Comparison of ENCODE assay signal across 15 cellular contexts in the genomic region with DNA sequence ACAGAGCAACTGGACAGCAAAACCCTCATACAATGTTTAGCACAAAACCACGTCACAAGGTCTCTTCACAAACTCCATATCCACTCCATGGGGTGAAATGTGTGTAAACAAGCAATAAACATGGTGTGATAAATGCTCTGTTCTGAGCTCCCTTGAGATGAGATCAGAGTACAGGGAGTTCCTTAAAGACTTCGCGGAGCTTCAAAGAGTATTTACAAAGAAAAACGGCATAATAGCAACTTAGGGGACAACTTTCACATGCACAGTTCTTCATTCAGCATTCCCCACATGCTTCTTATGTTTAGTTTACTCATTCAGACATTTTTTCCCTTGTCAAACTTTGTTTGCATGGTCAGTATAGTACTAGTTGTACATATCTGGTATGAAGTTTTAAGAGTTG. TPM values are rescaled to one million over a fixed set of nuclear protein-coding genes. Genes with fewer than 3 reads are reported as not detected.
DNase-seq lines count a peak whose midpoint lies in the region; ATAC-seq and TF ChIP-seq lines count a peak whose summit lies in the region.
"Had no signal": no experiment of that assay in that cellular context is flagged by ENCODE, and none has a peak within 500 bp of the region (broad histone marks: within the 10 kb centered on the region; RNA-seq: fewer than 3 reads in every experiment).

No MANE protein-coding gene starts in this region.

- H3K27ac ChIP-seq in OCI-LY7 (ENCODE audit: low read depth, low read length, poor library complexity, severe bottlenecking) (no peak overlapping the region), neural progenitor cell (no peak overlapping the region), transverse colon (peak overlapping the region in 3 of 4 donors; percentile 30 to 48 (median 42)), endodermal cell (ENCODE audit: low read depth, low read length) (no peak overlapping the region), colonic mucosa (no peak overlapping the region)

- in situ Hi-C loops in transverse colon (cut with MboI; ENCODE audit: low pct_ligation_motif_present in 1 of 4, low pct_unique_long_range_greater_than_20kb in 1 of 4, low sequenced_read_pairs in 3 of 4) = no loop called here

- BruUV-seq in OCI-LY7 (replicated peaks; lab: Mats Ljungman, UMichigan) = no TSS peak

- CTCF ChIA-PET in OCI-LY7 (lab: Charles Lee; ENCODE audit: unreplicated experiment) = no interaction called here

- no peak overlapping the region for H3K4me3 ChIP-seq in OCI-LY7 (ENCODE audit: low read depth, low read length, poor library complexity, severe bottlenecking)
- H3K4me3 ChIP-seq in neural progenitor cell = no peak overlapping the region
- no peak overlapping the region for H3K4me3 ChIP-seq in transverse colon
- H3K4me3 ChIP-seq in endodermal cell (ENCODE audit: low read length) = no peak overlapping the region
- H3K4me3 ChIP-seq in colonic mucosa = no peak overlapping the region
- H3K4me3 ChIP-seq: Peyer's patch had no signal

- H3K9ac ChIP-seq in neural progenitor cell (no peak overlapping the region), endodermal cell (ENCODE audit: extremely low read depth, low read length, poor library complexity, severe bottlenecking) (no peak overlapping the region), colonic mucosa (ENCODE audit: low read depth in 2 of 2, low read length in 2 of 2) (peak overlapping the region in 1 of 2 donors; percentile 34)

- H2AFZ ChIP-seq in OCI-LY7 (ENCODE audit: low read length) = 0 out of 2 replicates have a peak overlapping the region, but pooled peaks have one; percentile 12
- H2AFZ ChIP-seq in neural progenitor cell (replicated peaks) = peak overlapping the region; percentile 32

- H3K9me3 Mint-ChIP-seq in neural progenitor cell (no peaks in the 10 kb centered on the region), endodermal cell (no peaks in the 10 kb centered on the region)
- H3K9me3 Mint-ChIP-seq: CD8-positive, alpha-beta T cell had no signal

- intact Hi-C loops in OCI-LY7 (cut with micrococcal nuclease; ENCODE audit: unreplicated experiment) (no loop called here), transverse colon (cut with DNase I; ENCODE audit: low total_unique reads) (no loop called here), colonic mucosa (cut with DNase I) (no loop called here)

- no peaks in the 10 kb centered on the region for H3K27me3 Mint-ChIP-seq in neural progenitor cell (ENCODE audit: insufficient read depth, low read depth)
- no peaks in the 10 kb centered on the region for H3K27me3 Mint-ChIP-seq in endodermal cell (ENCODE audit: insufficient read depth)

- POLR2A ChIA-PET in OCI-LY7 (lab: Charles Lee) = no interaction called here

- no peaks in the 10 kb centered on the region for H3K27me3 ChIP-seq in neural progenitor cell
- no peaks in the 10 kb centered on the region for H3K27me3 ChIP-seq in transverse colon
- no peaks in the 10 kb centered on the region for H3K27me3 ChIP-seq in endodermal cell (ENCODE audit: control insufficient read depth, insufficient read depth, low read length, poor library complexity, severe bottlenecking)
- no peaks in the 10 kb centered on the region for H3K27me3 ChIP-seq in colonic mucosa
- H3K27me3 ChIP-seq: Peyer's patch had no signal

- H3F3A ChIP-seq in neural progenitor cell (ENCODE audit: low read depth) = no peaks in the 10 kb centered on the region

- DNase-seq in OCI-LY7 (ENCODE audit: low spot score) (no peak), fibroblast of peridontal ligament (ENCODE audit: extremely low read depth) (peak; percentile 8), neural progenitor cell (ENCODE audit: low spot score) (no peak), transverse colon (no peak), endodermal cell (no peak), colonic mucosa (no peak)
- DNase-seq: CD8-positive, alpha-beta T cell; Kasumi-1; MV-4-11; NCI-H1436; NCI-H2081; NCI-H510A treated with DMSO at 0.1 percent for 48 hours; Peyer's patch; Right ventricle myocardium superior had no signal

- H4K20me1 ChIP-seq in OCI-LY7 (ENCODE audit: insufficient read depth, low read length) (no peaks in the 10 kb centered on the region), neural progenitor cell (ENCODE audit: low read depth) (no peaks in the 10 kb centered on the region)

- H3K9me2 ChIP-seq in OCI-LY7 (ENCODE audit: insufficient read depth, low read length) = no peaks in the 10 kb centered on the region

- TF ChIP-seq EP300 in transverse colon (IDR thresholded peaks at IDR 0.05; ENCODE audit: low read depth) = no peak

- TF ChIP-seq CTCF in OCI-LY7 (conservative IDR thresholded peaks at IDR 0.05; ENCODE audit: low read length) (no peak), neural progenitor cell (IDR thresholded peaks at IDR 0.05) (no peak), transverse colon (IDR thresholded peaks at IDR 0.05) (no peak), endodermal cell (conservative IDR thresholded peaks at IDR 0.05) (no peak), colonic mucosa (IDR thresholded peaks at IDR 0.05) (no peak)

- H3K4me1 Mint-ChIP-seq in neural progenitor cell (peaks cover 14% of the 10 kb centered on the region), endodermal cell (peaks cover 7% of the 10 kb centered on the region)

- 24 to 45% methylated on average over 4 of the region's 4 CpGs for WGBS in transverse colon (ENCODE audit: low coverage in 1 of 2), 2 donors
- WGBS in endodermal cell (ENCODE audit: insufficient coverage in 1 of 2, insufficient read length in 1 of 2), 2 experiments = 58 to 71% methylated on average over 3 to 4 of the region's 4 CpGs

- no peaks in the 10 kb centered on the region for H3K79me2 ChIP-seq in OCI-LY7 (ENCODE audit: insufficient read depth, low read depth, low read length)
- no peaks in the 10 kb centered on the region for H3K79me2 ChIP-seq in neural progenitor cell (ENCODE audit: low read depth)

- H3K4me3 Mint-ChIP-seq in neural progenitor cell = no peak overlapping the region
- no peak overlapping the region for H3K4me3 Mint-ChIP-seq in endodermal cell
- H3K4me3 Mint-ChIP-seq: CD8-positive, alpha-beta T cell had no signal

- TF ChIP-seq POLR2A in transverse colon (IDR thresholded peaks at IDR 0.05) = no peak

- ATAC-seq in HG03280 (IDR thresholded peaks at IDR 0.05; ENCODE audit: unreplicated experiment) = no peak
- ATAC-seq: CD8-positive, alpha-beta T cell had no signal

- H3K4me1 ChIP-seq in OCI-LY7 (ENCODE audit: insufficient read depth, low read length, poor library complexity, severe bottlenecking) = peaks cover 19% of the 10 kb centered on the region
- no peaks in the 10 kb centered on the region for H3K4me1 ChIP-seq in neural progenitor cell
- peaks cover 0 to 18% (median 5%) of the 10 kb centered on the region in 4 donors for H3K4me1 ChIP-seq in transverse colon
- H3K4me1 ChIP-seq in endodermal cell (ENCODE audit: control insufficient read depth, insufficient read depth, low read length) = no peaks in the 10 kb centered on the region
- H3K4me1 ChIP-seq in colonic mucosa = no peaks in the 10 kb centered on the region
- H3K4me1 ChIP-seq: Peyer's patch had no signal

- H3K36me3 Mint-ChIP-seq in neural progenitor cell = no peaks in the 10 kb centered on the region
- H3K36me3 Mint-ChIP-seq in endodermal cell (ENCODE audit: low read depth) = no peaks in the 10 kb centered on the region
- H3K36me3 Mint-ChIP-seq: CD8-positive, alpha-beta T cell had no signal

- H3K4me2 ChIP-seq in OCI-LY7 (ENCODE audit: low read length) (no peak overlapping the region), neural progenitor cell (no peak overlapping the region)

- H3K36me3 ChIP-seq in OCI-LY7 (ENCODE audit: insufficient read depth, low read length) (no peaks in the 10 kb centered on the region), neural progenitor cell (no peaks in the 10 kb centered on the region), transverse colon (no peaks in the 10 kb centered on the region), endodermal cell (ENCODE audit: control insufficient read depth, insufficient read depth, low read length) (no peaks in the 10 kb centered on the region), colonic mucosa (no peaks in the 10 kb centered on the region)
- H3K36me3 ChIP-seq: Peyer's patch had no signal

- H3K27ac Mint-ChIP-seq in neural progenitor cell (no peak overlapping the region), endodermal cell (no peak overlapping the region)
- H3K27ac Mint-ChIP-seq: CD8-positive, alpha-beta T cell had no signal

- no peaks in the 10 kb centered on the region for H3K9me3 ChIP-seq in OCI-LY7 (ENCODE audit: low read length)
- no peaks in the 10 kb centered on the region for H3K9me3 ChIP-seq in neural progenitor cell (ENCODE audit: low read depth)
- no peaks in the 10 kb centered on the region for H3K9me3 ChIP-seq in transverse colon
- no peaks in the 10 kb centered on the region for H3K9me3 ChIP-seq in endodermal cell (ENCODE audit: control insufficient read depth, low read length)
- H3K9me3 ChIP-seq in colonic mucosa = no peaks in the 10 kb centered on the region
- H3K9me3 ChIP-seq: Peyer's patch had no signal

RNA-seq across cellular contexts. Expression of a gene that starts 52.5 kb away (rescaled TPM):
- 28.3 and 29.4 TPM in 2 replicates for total RNA-seq in OCI-LY7 (2014; rRNA removed; shearing (Covaris generic))
- 44.7 and 48.9 TPM in 2 replicates for total RNA-seq in OCI-LY7 (2022)
- 45.3 and 63.6 TPM in 2 replicates for total RNA-seq in neural progenitor cell (ENCODE audit: low replicate concordance)
- total RNA-seq in transverse colon = 100 to 1,000 TPM in 3 of 4 donors, 10 to 100 TPM in 1; 59.5 to 269 (median 160) TPM
- total RNA-seq in endodermal cell = 10 to 100 TPM; 42.4 to 57.3 TPM
- 49.2 TPM for polyA plus RNA-seq in endodermal cell (2013, experiment 1 of 2)
- 43.8 TPM for polyA plus RNA-seq in endodermal cell (2013, experiment 2 of 2)
- total RNA-seq in colonic mucosa = 100 to 1,000 TPM; 114 to 219 TPM

Comparison
In these comparisons a context has a peak if more than half of its experiments do, and no peak if none do; other contexts are left out.
1. H3K27ac ChIP-seq: peak in transverse colon (3 of 4); none in OCI-LY7 (single experiment), neural progenitor cell (single experiment), endodermal cell (single experiment) and colonic mucosa (single experiment).